In genomic region chr5:65760504-65761275, GRCh38 we compare ENCODE assay signal across 8 cellular contexts. TPM values are rescaled to one million over a fixed set of nuclear protein-coding genes. Genes with fewer than 3 reads are reported as not detected.
DNase-seq lines count a peak whose midpoint lies in the region; ATAC-seq and TF ChIP-seq lines count a peak whose summit lies in the region.

No MANE protein-coding gene starts in this region.

- H3K36me3 ChIP-seq in BJ (ENCODE audit: control insufficient read depth, insufficient read depth, low read length) (no peaks in the 10 kb centered on the region), Peyer's patch (no peaks in the 10 kb centered on the region)

- POLR2A ChIA-PET in BJ (lab: Charles Lee), result interaction anchor here (0.6 kb wide), 1 partner anchor 101 kb away, joined by 3 read pairs; no protein-coding TSS in a partner anchor
- POLR2A ChIA-PET in naive thymus-derived CD8-positive, alpha-beta T cell (lab: Charles Lee), result interaction anchor here (1.0 to 1.9 kb wide), 7 partner anchors 20 to 413 kb away, joined by 3 to 7 read pairs (median 4); partner anchors contain the start of genes ERBIN and SREK1

- H3K27ac ChIP-seq in Peyer's patch, result no peak overlapping the region

- CTCF ChIA-PET in BJ (lab: Yijun Ruan, JAX), result interaction anchor here (0.6 to 1.6 kb wide), 8 partner anchors 10 to 265 kb away, joined by 3 to 5 read pairs (median 4); no protein-coding TSS in a partner anchor

- no peak for TF ChIP-seq POLR2A in Peyer's patch (IDR thresholded peaks at IDR 0.05)

- H3K9me3 ChIP-seq in Peyer's patch, result no peaks in the 10 kb centered on the region

- peak; percentile 58 for ATAC-seq in GM19395 (IDR thresholded peaks at IDR 0.05; ENCODE audit: unreplicated experiment)
- ATAC-seq in naive thymus-derived CD8-positive, alpha-beta T cell, result peak; percentile 100
- ATAC-seq in HG03520 (IDR thresholded peaks at IDR 0.05; ENCODE audit: unreplicated experiment), result no peak
- ATAC-seq in HG03469 (IDR thresholded peaks at IDR 0.05; ENCODE audit: unreplicated experiment), result no peak

- peak; percentile 21; the same call in 1 of the 2 replicates for TF ChIP-seq CTCF in BJ (IDR thresholded peaks at IDR 0.05; ENCODE audit: insufficient read depth, low read depth, low read length)
- TF ChIP-seq CTCF in Peyer's patch (IDR thresholded peaks at IDR 0.05), result peak in 4 of 6 experiments; percentile 26 to 70 (median 52)
- peak; percentile 62 for TF ChIP-seq CTCF in choroid plexus epithelial cell (conservative IDR thresholded peaks at IDR 0.05; ENCODE audit: low read depth, low read length)

- peaks cover 0 to 2% (median 0%) of the 10 kb centered on the region in 3 donors for H3K36me3 Mint-ChIP-seq in naive thymus-derived CD8-positive, alpha-beta T cell

- peak overlapping the region in 2 of 10 donors; percentile 2 to 22 for H3K4me3 Mint-ChIP-seq in naive thymus-derived CD8-positive, alpha-beta T cell

- H3K4me1 Mint-ChIP-seq in naive thymus-derived CD8-positive, alpha-beta T cell, result peaks cover 2 to 7% (median 4%) of the 10 kb centered on the region in 4 donors

- H3K4me3 ChIP-seq in BJ (ENCODE audit: low read depth, low read length) (no peak overlapping the region), Peyer's patch (no peak overlapping the region), choroid plexus epithelial cell (ENCODE audit: low read depth, low read length) (no peak overlapping the region)

- H3K9me3 Mint-ChIP-seq in naive thymus-derived CD8-positive, alpha-beta T cell, result no peaks in the 10 kb centered on the region

- H3K27ac Mint-ChIP-seq in naive thymus-derived CD8-positive, alpha-beta T cell, result peak overlapping the region in 5 of 10 donors; percentile 3 to 39 (median 9)

- no peak for DNase-seq in BJ (ENCODE audit: low read depth)
- peak; percentile 41 to 69 (median 50) for DNase-seq in Peyer's patch
- peak; percentile 88 for DNase-seq in choroid plexus epithelial cell (ENCODE audit: low read depth)
- DNase-seq in naive thymus-derived CD8-positive, alpha-beta T cell, result peak; percentile 13 to 79 (median 62)
- no peak for DNase-seq in GM19240 (ENCODE audit: insufficient read length, low spot score)

- no peaks in the 10 kb centered on the region for H3K4me1 ChIP-seq in Peyer's patch

- H3K27me3 ChIP-seq in BJ (ENCODE audit: control insufficient read depth, insufficient read depth, low read length), result no peaks in the 10 kb centered on the region
- H3K27me3 ChIP-seq in Peyer's patch, result no peaks in the 10 kb centered on the region

- H3K27me3 Mint-ChIP-seq in naive thymus-derived CD8-positive, alpha-beta T cell, result no peaks in the 10 kb centered on the region

RNA-seq across cellular contexts. Expression of gene NLN, which starts 38.7 kb away (rescaled TPM):
- 15.4 and 20.2 TPM in 2 replicates for polyA plus RNA-seq in BJ (2011; rRNA removed)
- polyA minus RNA-seq in BJ (2011; rRNA and poly(A)+ RNA removed), result 17.6 and 20.4 TPM in 2 replicates
- total RNA-seq in Peyer's patch, result 10 to 100 TPM in 2 of 4 donors, 1 to 10 TPM in 2; 2.2 to 17.3 (median 9.8) TPM
- 1 to 10 TPM; 4.4 to 7.2 TPM for total RNA-seq in naive thymus-derived CD8-positive, alpha-beta T cell
- 1 to 10 TPM; 2.3 to 4.9 (median 3.7) TPM for polyA plus RNA-seq in naive thymus-derived CD8-positive, alpha-beta T cell

RNA-seq across cellular contexts. Expression of gene SGTB, which starts 38.8 kb away (rescaled TPM):
- polyA plus RNA-seq in BJ (2011; rRNA removed), result 6.5 and 14.0 TPM in 2 replicates
- polyA minus RNA-seq in BJ (2011; rRNA and poly(A)+ RNA removed), result 5.3 and 6.0 TPM in 2 replicates
- 10 to 100 TPM in 1 of 4 donors, 1 to 10 TPM in 3; 1.9 to 16.5 (median 2.1) TPM for total RNA-seq in Peyer's patch
- total RNA-seq in naive thymus-derived CD8-positive, alpha-beta T cell, result 10 to 100 TPM; 51.4 to 53.8 TPM
- polyA plus RNA-seq in naive thymus-derived CD8-positive, alpha-beta T cell, result 10 to 100 TPM; 12.5 to 15.4 (median 15.0) TPM

Comparison
In these comparisons a context has a peak if more than half of its experiments do, and no peak if none do; other contexts are left out.
1. DNase-seq: peak in Peyer's patch (3 of 3), choroid plexus epithelial cell (single experiment) and naive thymus-derived CD8-positive, alpha-beta T cell (10 of 10); none in BJ (single experiment) and GM19240 (single experiment).
2. ATAC-seq: peak in GM19395 (single experiment) and naive thymus-derived CD8-positive, alpha-beta T cell (2 of 2); none in HG03520 (single experiment) and HG03469 (single experiment).
3. Peak in every context shown above with its lines, with median percentiles within 50 percentile points of each other: CTCF ChIP-seq.